In the genomic region with DNA sequence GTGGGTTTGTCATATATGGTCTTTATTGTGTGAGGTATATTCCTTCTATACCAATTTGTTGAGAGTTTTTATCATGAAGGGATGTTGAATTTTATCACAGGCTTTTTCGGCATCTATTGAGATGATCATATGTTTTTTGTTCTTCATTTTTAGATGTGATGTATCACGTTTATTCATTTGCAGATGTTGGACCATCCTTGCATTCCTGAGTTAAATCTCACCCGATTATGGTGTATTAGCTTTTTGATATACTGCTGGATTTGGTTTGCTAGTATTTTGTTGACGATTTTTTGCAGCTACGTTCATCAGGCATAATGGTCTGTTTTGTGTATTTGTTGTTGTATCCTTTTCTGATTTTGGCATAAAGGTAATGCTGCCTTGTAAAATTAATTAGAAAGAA, we compare ENCODE assay signal across 1 cellular context.
A peak's percentile ranks its signal among the peaks of the same experiment; 100 is the strongest.
TF ChIP-seq lines count a peak whose summit lies in the region.

No MANE protein-coding gene starts in this region.

TF ChIP-seq in K562, 482 proteins besides CTCF, POLR2A, EP300 and RAD21:
- TF ChIP-seq ARID3A (IDR thresholded peaks at IDR 0.05; ENCODE audit: borderline replicate concordance, low read depth, low read length) (no peak), ZNF324 (CRISPR knock-in tag; IDR thresholded peaks at IDR 0.05) (peak; percentile 84)
